Comparison of ENCODE assay signal across 7 cellular contexts in genomic region chr7:64882341-64883112, GRCh38. TPM values are rescaled to one million over a fixed set of nuclear protein-coding genes. Genes with fewer than 3 reads are reported as not detected.
A peak's percentile ranks its signal among the peaks of the same experiment; 100 is the strongest.
DNase-seq lines count a peak whose midpoint lies in the region; ATAC-seq and TF ChIP-seq lines count a peak whose summit lies in the region.

No MANE protein-coding gene starts in this region.

- no peak for TF ChIP-seq CTCF in adrenal gland (IDR thresholded peaks at IDR 0.05)

- H3K27me3 ChIP-seq in HUES64 (ENCODE audit: insufficient read depth, low read length): peaks cover 28% of the 10 kb centered on the region
- no peaks in the 10 kb centered on the region for H3K27me3 ChIP-seq in adrenal gland
- no peaks in the 10 kb centered on the region for H3K27me3 ChIP-seq in right cardiac atrium (ENCODE audit: control insufficient read depth, insufficient read depth)

- ATAC-seq in right cardiac atrium (peak; percentile 95), sciatic nerve (peak; percentile 95), HG03039 (IDR thresholded peaks at IDR 0.05; ENCODE audit: unreplicated experiment) (no peak), GM18909 (IDR thresholded peaks at IDR 0.05; ENCODE audit: poor library complexity, unreplicated experiment) (no peak)

- no peaks in the 10 kb centered on the region for H3K36me3 ChIP-seq in HUES64 (ENCODE audit: insufficient read depth, low read length)
- no peaks in the 10 kb centered on the region for H3K36me3 ChIP-seq in adrenal gland (replicated peaks in 1 of 2)

- TF ChIP-seq POLR2A in adrenal gland (IDR thresholded peaks at IDR 0.05): no peak

- H3K4me1 ChIP-seq in HUES64 (ENCODE audit: insufficient read depth, low read length): no peaks in the 10 kb centered on the region
- peaks cover 0 to 5% of the 10 kb centered on the region in 2 donors for H3K4me1 ChIP-seq in adrenal gland (replicated peaks in 1 of 2)
- no peaks in the 10 kb centered on the region for H3K4me1 ChIP-seq in right cardiac atrium (ENCODE audit: control insufficient read depth, insufficient read depth, low read length)

- no peak overlapping the region for H3K27ac ChIP-seq in HUES64 (ENCODE audit: low read depth, low read length)
- H3K27ac ChIP-seq in adrenal gland: no peak overlapping the region
- H3K27ac ChIP-seq in right cardiac atrium (ENCODE audit: low read length): no peak overlapping the region

- intact Hi-C loops in adrenal gland (cut with DNase I): no loop called here
- intact Hi-C loops in right cardiac atrium (cut with DNase I): no loop called here
- intact Hi-C loops in sciatic nerve (cut with DNase I): no loop called here

- WGBS in HUES64: 77% methylated on average over 55 of the region's 55 CpGs
- WGBS in adrenal gland, 4 donors: 10 to 16% (median 12%) methylated on average over 10 to 55 of the region's 55 CpGs
- WGBS in right cardiac atrium: 9% methylated on average over 55 of the region's 55 CpGs

- no peaks in the 10 kb centered on the region for H3K9me3 ChIP-seq in HUES64 (ENCODE audit: insufficient read depth, low read depth, low read length)
- H3K9me3 ChIP-seq in adrenal gland (replicated peaks in 1 of 3): no peaks in the 10 kb centered on the region
- no peaks in the 10 kb centered on the region for H3K9me3 ChIP-seq in right cardiac atrium (ENCODE audit: control insufficient read depth, low read length)

- H3K9ac ChIP-seq in HUES64 (ENCODE audit: low read depth, low read length): no peak overlapping the region

- peak; percentile 44 to 79 (median 77) for DNase-seq in adrenal gland
- DNase-seq in right cardiac atrium: peak; percentile 88 to 94 (median 94)
- peak; percentile 84 for DNase-seq in sciatic nerve (ENCODE audit: low spot score)
- no peak for DNase-seq in activated CD4-positive, CD25-positive, alpha-beta regulatory T cell (lab: John Stamatoyannopoulos, UW)

- H3K4me3 ChIP-seq in HUES64 (ENCODE audit: low read length): 0 out of 2 replicates have a peak overlapping the region, but pooled peaks have one; percentile 12
- H3K4me3 ChIP-seq in adrenal gland: peak overlapping the region in 2 of 4 donors; percentile 29 to 35
- H3K4me3 ChIP-seq in right cardiac atrium (ENCODE audit: low read length): peak overlapping the region; percentile 42

RNA-seq across cellular contexts. Expression of gene ZNF273, which starts 20.5 kb away (rescaled TPM):
- polyA plus RNA-seq in HUES64 (2013, experiment 1 of 2): 12.7 TPM
- 14.2 TPM for polyA plus RNA-seq in HUES64 (2013, experiment 2 of 2)
- total RNA-seq in adrenal gland (1 to 10 TPM; 2.1 to 9.2 (median 4.7) TPM), right cardiac atrium (1 to 10 TPM; 2.9 to 3.9 (median 3.4) TPM), sciatic nerve (11.2 TPM)
- polyA plus RNA-seq in adrenal gland (1 to 10 TPM; 3.0 to 9.0 (median 6.5) TPM), right cardiac atrium (2.6 TPM)

Comparison
In these comparisons a context has a peak if more than half of its experiments do, and no peak if none do; other contexts are left out.
1. DNase-seq: peak in adrenal gland (7 of 7), right cardiac atrium (3 of 3) and sciatic nerve (single experiment); none in activated CD4-positive, CD25-positive, alpha-beta regulatory T cell (0 of 4).
2. ATAC-seq: peak in right cardiac atrium (2 of 2) and sciatic nerve (single experiment); none in HG03039 (single experiment) and GM18909 (single experiment).